ENCODE assay signal across 1 cellular context in the genomic region with DNA sequence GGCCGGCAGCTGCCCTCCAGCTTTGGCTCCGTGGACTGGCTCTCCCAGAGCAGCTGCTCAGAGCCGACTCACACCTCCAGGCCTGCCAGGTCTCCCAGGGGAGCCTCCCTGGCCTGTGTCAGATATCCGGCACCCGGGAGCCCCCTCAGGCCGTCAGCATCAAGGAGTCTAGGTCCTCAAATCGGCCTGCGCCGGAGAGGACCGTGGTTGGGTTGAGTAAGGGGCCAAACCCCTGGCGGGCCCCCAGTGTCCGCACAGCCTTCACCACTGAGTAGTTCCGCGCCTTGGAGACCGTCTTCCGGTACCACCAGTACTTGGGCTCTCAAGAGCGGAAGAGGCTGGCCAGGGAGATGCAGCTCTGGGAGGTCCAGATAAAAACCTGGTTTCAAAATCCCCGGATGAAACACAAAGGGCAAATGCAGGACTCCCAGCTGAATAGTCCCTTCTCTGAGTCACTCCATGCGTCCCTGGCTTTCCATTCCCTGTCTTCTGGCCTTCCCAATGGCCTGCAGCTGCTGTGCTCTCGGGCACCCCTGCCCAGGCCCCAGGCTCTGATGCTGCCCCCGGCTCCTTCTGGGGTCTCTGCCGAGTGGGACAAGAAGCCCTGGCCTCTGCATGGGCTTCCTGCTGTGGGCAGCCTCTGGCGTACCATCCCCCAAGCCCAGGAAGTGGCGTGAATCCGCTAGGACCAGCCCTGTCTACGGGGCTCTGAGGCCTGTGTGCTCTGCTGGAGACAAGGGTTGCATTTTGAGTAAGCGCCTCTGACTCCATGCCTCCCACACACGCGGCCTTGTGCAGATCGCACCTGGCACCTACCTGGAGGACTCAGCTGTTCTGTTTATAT.
TF ChIP-seq lines count a peak whose summit lies in the region.

No MANE protein-coding gene starts in this region.

TF ChIP-seq in K562, 482 proteins besides CTCF, POLR2A, EP300 and RAD21 (continued from another document and continues in another):
- TF ChIP-seq, protein P1, sequence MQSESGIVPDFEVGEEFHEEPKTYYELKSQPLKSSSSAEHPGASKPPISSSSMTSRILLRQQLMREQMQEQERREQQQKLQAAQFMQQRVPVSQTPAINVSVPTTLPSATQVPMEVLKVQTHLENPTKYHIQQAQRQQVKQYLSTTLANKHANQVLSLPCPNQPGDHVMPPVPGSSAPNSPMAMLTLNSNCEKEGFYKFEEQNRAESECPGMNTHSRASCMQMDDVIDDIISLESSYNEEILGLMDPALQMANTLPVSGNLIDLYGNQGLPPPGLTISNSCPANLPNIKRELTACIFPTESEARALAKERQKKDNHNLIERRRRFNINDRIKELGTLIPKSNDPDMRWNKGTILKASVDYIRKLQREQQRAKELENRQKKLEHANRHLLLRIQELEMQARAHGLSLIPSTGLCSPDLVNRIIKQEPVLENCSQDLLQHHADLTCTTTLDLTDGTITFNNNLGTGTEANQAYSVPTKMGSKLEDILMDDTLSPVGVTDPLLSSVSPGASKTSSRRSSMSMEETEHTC (IDR thresholded peaks at IDR 0.05), result no peak
- TF ChIP-seq, protein P2, sequence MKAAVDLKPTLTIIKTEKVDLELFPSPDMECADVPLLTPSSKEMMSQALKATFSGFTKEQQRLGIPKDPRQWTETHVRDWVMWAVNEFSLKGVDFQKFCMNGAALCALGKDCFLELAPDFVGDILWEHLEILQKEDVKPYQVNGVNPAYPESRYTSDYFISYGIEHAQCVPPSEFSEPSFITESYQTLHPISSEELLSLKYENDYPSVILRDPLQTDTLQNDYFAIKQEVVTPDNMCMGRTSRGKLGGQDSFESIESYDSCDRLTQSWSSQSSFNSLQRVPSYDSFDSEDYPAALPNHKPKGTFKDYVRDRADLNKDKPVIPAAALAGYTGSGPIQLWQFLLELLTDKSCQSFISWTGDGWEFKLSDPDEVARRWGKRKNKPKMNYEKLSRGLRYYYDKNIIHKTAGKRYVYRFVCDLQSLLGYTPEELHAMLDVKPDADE (conservative IDR thresholded peaks at IDR 0.05; ENCODE audit: control insufficient read depth, low read depth, low read length), result no peak
- no peak for TF ChIP-seq ZNF224 (CRISPR knock-in tag; IDR thresholded peaks at IDR 0.05)
- TF ChIP-seq SREBF1 (IDR thresholded peaks at IDR 0.05; ENCODE audit: borderline replicate concordance, low read depth, low read length), result no peak
- TF ChIP-seq MECOM (CRISPR knock-in tag; IDR thresholded peaks at IDR 0.05), result no peak
- TF ChIP-seq SMAD1 (IDR thresholded peaks at IDR 0.05; ENCODE audit: low read depth, low read length, partially characterized antibody), result no peak
- TF ChIP-seq, protein P3, sequence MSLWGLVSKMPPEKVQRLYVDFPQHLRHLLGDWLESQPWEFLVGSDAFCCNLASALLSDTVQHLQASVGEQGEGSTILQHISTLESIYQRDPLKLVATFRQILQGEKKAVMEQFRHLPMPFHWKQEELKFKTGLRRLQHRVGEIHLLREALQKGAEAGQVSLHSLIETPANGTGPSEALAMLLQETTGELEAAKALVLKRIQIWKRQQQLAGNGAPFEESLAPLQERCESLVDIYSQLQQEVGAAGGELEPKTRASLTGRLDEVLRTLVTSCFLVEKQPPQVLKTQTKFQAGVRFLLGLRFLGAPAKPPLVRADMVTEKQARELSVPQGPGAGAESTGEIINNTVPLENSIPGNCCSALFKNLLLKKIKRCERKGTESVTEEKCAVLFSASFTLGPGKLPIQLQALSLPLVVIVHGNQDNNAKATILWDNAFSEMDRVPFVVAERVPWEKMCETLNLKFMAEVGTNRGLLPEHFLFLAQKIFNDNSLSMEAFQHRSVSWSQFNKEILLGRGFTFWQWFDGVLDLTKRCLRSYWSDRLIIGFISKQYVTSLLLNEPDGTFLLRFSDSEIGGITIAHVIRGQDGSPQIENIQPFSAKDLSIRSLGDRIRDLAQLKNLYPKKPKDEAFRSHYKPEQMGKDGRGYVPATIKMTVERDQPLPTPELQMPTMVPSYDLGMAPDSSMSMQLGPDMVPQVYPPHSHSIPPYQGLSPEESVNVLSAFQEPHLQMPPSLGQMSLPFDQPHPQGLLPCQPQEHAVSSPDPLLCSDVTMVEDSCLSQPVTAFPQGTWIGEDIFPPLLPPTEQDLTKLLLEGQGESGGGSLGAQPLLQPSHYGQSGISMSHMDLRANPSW (CRISPR knock-in tag; IDR thresholded peaks at IDR 0.05), result no peak; the same call in 1 of the 2 replicates
- TF ChIP-seq, protein P4, sequence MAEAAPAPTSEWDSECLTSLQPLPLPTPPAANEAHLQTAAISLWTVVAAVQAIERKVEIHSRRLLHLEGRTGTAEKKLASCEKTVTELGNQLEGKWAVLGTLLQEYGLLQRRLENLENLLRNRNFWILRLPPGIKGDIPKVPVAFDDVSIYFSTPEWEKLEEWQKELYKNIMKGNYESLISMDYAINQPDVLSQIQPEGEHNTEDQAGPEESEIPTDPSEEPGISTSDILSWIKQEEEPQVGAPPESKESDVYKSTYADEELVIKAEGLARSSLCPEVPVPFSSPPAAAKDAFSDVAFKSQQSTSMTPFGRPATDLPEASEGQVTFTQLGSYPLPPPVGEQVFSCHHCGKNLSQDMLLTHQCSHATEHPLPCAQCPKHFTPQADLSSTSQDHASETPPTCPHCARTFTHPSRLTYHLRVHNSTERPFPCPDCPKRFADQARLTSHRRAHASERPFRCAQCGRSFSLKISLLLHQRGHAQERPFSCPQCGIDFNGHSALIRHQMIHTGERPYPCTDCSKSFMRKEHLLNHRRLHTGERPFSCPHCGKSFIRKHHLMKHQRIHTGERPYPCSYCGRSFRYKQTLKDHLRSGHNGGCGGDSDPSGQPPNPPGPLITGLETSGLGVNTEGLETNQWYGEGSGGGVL (CRISPR knock-in tag; IDR thresholded peaks at IDR 0.05), result no peak
- TF ChIP-seq NEUROD1 (IDR thresholded peaks at IDR 0.05; ENCODE audit: borderline replicate concordance, low read depth, low read length, partially characterized antibody), result peak; percentile 98
- no peak for TF ChIP-seq ZNF436 (CRISPR knock-in tag; IDR thresholded peaks at IDR 0.05)
- no peak for TF ChIP-seq HNRNPUL1 (IDR thresholded peaks at IDR 0.05; ENCODE audit: low read length)
- TF ChIP-seq RFX5 (IDR thresholded peaks at IDR 0.05; ENCODE audit: low read depth, low read length), result 0 out of 2 replicates have a peak, but pooled peaks have one; percentile 20
- no peak for TF ChIP-seq SP2 (IDR thresholded peaks at IDR 0.05; ENCODE audit: extremely low read depth, low read depth, low read length, poor library complexity, severe bottlenecking)
- TF ChIP-seq KLF6 (CRISPR knock-in tag; IDR thresholded peaks at IDR 0.05; ENCODE audit: borderline replicate concordance), result no peak
- TF ChIP-seq, protein P5, sequence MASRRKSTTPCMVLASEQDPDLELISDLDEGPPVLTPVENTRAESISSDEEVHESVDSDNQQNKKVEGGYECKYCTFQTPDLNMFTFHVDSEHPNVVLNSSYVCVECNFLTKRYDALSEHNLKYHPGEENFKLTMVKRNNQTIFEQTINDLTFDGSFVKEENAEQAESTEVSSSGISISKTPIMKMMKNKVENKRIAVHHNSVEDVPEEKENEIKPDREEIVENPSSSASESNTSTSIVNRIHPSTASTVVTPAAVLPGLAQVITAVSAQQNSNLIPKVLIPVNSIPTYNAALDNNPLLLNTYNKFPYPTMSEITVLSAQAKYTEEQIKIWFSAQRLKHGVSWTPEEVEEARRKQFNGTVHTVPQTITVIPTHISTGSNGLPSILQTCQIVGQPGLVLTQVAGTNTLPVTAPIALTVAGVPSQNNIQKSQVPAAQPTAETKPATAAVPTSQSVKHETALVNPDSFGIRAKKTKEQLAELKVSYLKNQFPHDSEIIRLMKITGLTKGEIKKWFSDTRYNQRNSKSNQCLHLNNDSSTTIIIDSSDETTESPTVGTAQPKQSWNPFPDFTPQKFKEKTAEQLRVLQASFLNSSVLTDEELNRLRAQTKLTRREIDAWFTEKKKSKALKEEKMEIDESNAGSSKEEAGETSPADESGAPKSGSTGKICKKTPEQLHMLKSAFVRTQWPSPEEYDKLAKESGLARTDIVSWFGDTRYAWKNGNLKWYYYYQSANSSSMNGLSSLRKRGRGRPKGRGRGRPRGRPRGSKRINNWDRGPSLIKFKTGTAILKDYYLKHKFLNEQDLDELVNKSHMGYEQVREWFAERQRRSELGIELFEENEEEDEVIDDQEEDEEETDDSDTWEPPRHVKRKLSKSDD (conservative IDR thresholded peaks at IDR 0.05; ENCODE audit: low read length), result no peak
- no peak for TF ChIP-seq EWSR1 (IDR thresholded peaks at IDR 0.05; ENCODE audit: borderline replicate concordance, low read depth, partially characterized antibody)
- no peak for TF ChIP-seq CSDE1 (IDR thresholded peaks at IDR 0.05)
- no peak for TF ChIP-seq ZNF384 (IDR thresholded peaks at IDR 0.05; ENCODE audit: low read depth, low read length)
- TF ChIP-seq FIP1L1 (IDR thresholded peaks at IDR 0.05; ENCODE audit: low read depth, low read length, poor library complexity, severe bottlenecking), result peak; percentile 59
- no peak for TF ChIP-seq ARHGAP35 (IDR thresholded peaks at IDR 0.05; ENCODE audit: partially characterized antibody)
- no peak for TF ChIP-seq HDAC8 (tag; IDR thresholded peaks at IDR 0.05)
- no peak for TF ChIP-seq CBX5 (IDR thresholded peaks at IDR 0.05; ENCODE audit: borderline replicate concordance, low read depth)
- TF ChIP-seq SRSF3 (IDR thresholded peaks at IDR 0.05; ENCODE audit: insufficient read depth, low read length), result no peak
- no peak for TF ChIP-seq KLF16 (IDR thresholded peaks at IDR 0.05)
- peak; percentile 89 for TF ChIP-seq TAF9B (IDR thresholded peaks at IDR 0.05; ENCODE audit: partially characterized antibody)
- TF ChIP-seq TAF7 (tag; IDR thresholded peaks at IDR 0.05), result peak; percentile 75
- TF ChIP-seq RBFOX2 (IDR thresholded peaks at IDR 0.05; ENCODE audit: low read depth, low read length), result peak; percentile 94
- TF ChIP-seq FOSL1 (tag; conservative IDR thresholded peaks at IDR 0.05), result peak; percentile 77
- no peak for TF ChIP-seq SP1 (CRISPR knock-in tag; IDR thresholded peaks at IDR 0.05)
- TF ChIP-seq, protein P6, sequence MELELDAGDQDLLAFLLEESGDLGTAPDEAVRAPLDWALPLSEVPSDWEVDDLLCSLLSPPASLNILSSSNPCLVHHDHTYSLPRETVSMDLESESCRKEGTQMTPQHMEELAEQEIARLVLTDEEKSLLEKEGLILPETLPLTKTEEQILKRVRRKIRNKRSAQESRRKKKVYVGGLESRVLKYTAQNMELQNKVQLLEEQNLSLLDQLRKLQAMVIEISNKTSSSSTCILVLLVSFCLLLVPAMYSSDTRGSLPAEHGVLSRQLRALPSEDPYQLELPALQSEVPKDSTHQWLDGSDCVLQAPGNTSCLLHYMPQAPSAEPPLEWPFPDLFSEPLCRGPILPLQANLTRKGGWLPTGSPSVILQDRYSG (tag; conservative IDR thresholded peaks at IDR 0.05; ENCODE audit: low read depth), result 0 out of 2 replicates have a peak, but pooled peaks have one; percentile 26
- no peak for TF ChIP-seq TEAD4 (IDR thresholded peaks at IDR 0.05; ENCODE audit: low read length)
- no peak for TF ChIP-seq TEAD4 (CRISPR knock-in tag; IDR thresholded peaks at IDR 0.05; ENCODE audit: borderline replicate concordance)
- TF ChIP-seq, protein P7, sequence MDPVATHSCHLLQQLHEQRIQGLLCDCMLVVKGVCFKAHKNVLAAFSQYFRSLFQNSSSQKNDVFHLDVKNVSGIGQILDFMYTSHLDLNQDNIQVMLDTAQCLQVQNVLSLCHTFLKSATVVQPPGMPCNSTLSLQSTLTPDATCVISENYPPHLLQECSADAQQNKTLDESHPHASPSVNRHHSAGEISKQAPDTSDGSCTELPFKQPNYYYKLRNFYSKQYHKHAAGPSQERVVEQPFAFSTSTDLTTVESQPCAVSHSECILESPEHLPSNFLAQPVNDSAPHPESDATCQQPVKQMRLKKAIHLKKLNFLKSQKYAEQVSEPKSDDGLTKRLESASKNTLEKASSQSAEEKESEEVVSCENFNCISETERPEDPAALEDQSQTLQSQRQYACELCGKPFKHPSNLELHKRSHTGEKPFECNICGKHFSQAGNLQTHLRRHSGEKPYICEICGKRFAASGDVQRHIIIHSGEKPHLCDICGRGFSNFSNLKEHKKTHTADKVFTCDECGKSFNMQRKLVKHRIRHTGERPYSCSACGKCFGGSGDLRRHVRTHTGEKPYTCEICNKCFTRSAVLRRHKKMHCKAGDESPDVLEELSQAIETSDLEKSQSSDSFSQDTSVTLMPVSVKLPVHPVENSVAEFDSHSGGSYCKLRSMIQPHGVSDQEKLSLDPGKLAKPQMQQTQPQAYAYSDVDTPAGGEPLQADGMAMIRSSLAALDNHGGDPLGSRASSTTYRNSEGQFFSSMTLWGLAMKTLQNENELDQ (CRISPR knock-in tag; IDR thresholded peaks at IDR 0.05; ENCODE audit: borderline replicate concordance), result 0 out of 2 replicates have a peak, but pooled peaks have one; percentile 28
- TF ChIP-seq ZKSCAN3 (CRISPR knock-in tag; IDR thresholded peaks at IDR 0.05), result no peak
- TF ChIP-seq NONO (IDR thresholded peaks at IDR 0.05; ENCODE audit: low read depth in 2 of 2, low read length in 1 of 2), result no peak
- TF ChIP-seq, protein P8, sequence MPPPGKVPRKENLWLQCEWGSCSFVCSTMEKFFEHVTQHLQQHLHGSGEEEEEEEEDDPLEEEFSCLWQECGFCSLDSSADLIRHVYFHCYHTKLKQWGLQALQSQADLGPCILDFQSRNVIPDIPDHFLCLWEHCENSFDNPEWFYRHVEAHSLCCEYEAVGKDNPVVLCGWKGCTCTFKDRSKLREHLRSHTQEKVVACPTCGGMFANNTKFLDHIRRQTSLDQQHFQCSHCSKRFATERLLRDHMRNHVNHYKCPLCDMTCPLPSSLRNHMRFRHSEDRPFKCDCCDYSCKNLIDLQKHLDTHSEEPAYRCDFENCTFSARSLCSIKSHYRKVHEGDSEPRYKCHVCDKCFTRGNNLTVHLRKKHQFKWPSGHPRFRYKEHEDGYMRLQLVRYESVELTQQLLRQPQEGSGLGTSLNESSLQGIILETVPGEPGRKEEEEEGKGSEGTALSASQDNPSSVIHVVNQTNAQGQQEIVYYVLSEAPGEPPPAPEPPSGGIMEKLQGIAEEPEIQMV (tag; conservative IDR thresholded peaks at IDR 0.05; ENCODE audit: low read depth), result no peak
- peak; percentile 17; the same call in 1 of the 2 replicates for TF ChIP-seq C11orf30 (IDR thresholded peaks at IDR 0.05; ENCODE audit: low read depth)
- TF ChIP-seq RFX1 (IDR thresholded peaks at IDR 0.05), result no peak
- no peak for TF ChIP-seq HIVEP1 (CRISPR knock-in tag; IDR thresholded peaks at IDR 0.05)
- no peak for TF ChIP-seq RUNX1 (IDR thresholded peaks at IDR 0.05; ENCODE audit: low read depth)
- no peak for TF ChIP-seq KDM4B (IDR thresholded peaks at IDR 0.05; ENCODE audit: borderline replicate concordance in 2 of 2, low read depth in 1 of 2)
- TF ChIP-seq FOXM1 (IDR thresholded peaks at IDR 0.05; ENCODE audit: low read depth), result peak; percentile 62; the same call in 1 of the 2 replicates
- no peak for TF ChIP-seq FOXM1 (CRISPR knock-in tag; IDR thresholded peaks at IDR 0.05; ENCODE audit: low read depth)
- TF ChIP-seq POLR3A (IDR thresholded peaks at IDR 0.05; ENCODE audit: borderline replicate concordance, extremely low read depth, insufficient read depth, insufficient read length), result no peak
- 0 out of 2 replicates have a peak, but pooled peaks have one; percentile 22 for TF ChIP-seq GATAD2B (IDR thresholded peaks at IDR 0.05; ENCODE audit: borderline replicate concordance)
- TF ChIP-seq YY1 (IDR thresholded peaks at IDR 0.05; ENCODE audit: borderline replicate concordance in 1 of 3, control insufficient read depth in 1 of 3, extremely low read depth in 1 of 3, insufficient read depth in 3 of 3, insufficient read length in 1 of 3, insufficient replicate concordance in 2 of 3, low read depth in 1 of 3, low read length in 2 of 3), result peak in 2 of 3 experiments; percentile 35 to 62
- no peak for TF ChIP-seq NR2C1 (IDR thresholded peaks at IDR 0.05)
- 0 out of 2 replicates have a peak, but pooled peaks have one; percentile 27 for TF ChIP-seq NR2C1 (tag; IDR thresholded peaks at IDR 0.05)
- no peak for TF ChIP-seq FOXJ2 (tag; IDR thresholded peaks at IDR 0.05)
- no peak for TF ChIP-seq RFX7 (CRISPR knock-in tag; IDR thresholded peaks at IDR 0.05)
- 0 out of 2 replicates have a peak, but pooled peaks have one; percentile 17 for TF ChIP-seq EHMT2 (IDR thresholded peaks at IDR 0.05)
- no peak for TF ChIP-seq PRMT5 (CRISPR knock-in tag; IDR thresholded peaks at IDR 0.05)
